ENCODE assay signal across 13 cellular contexts in the genomic region with DNA sequence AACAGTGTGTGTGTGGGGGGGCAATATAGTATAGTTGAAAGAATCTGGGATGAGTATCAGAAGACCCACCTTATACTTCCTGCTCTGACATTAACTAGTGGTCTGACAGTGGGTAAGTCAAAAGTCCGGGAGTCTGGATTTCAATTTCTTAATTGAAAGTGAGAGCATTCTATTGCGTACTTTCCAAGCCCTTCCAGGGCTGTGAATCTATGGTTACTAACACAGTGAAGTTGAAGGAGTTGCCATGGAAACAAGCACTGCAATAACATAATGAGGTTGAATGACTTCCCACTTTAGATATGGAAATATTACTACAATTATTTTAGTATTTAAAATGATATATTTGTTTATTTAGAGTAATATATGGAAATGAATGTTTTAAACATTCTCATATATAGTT.
A peak's percentile ranks its signal among the peaks of the same experiment; 100 is the strongest.
DNase-seq lines count a peak whose midpoint lies in the region; ATAC-seq and TF ChIP-seq lines count a peak whose summit lies in the region.
"Had no signal": no experiment of that assay in that cellular context is flagged by ENCODE, and none has a peak within 500 bp of the region (broad histone marks: within the 10 kb centered on the region; RNA-seq: fewer than 3 reads in every experiment).

No MANE protein-coding gene starts in this region.

- H3K36me3 Mint-ChIP-seq in activated naive CD8-positive, alpha-beta T cell treated with anti-CD3 and anti-CD28 coated beads, Interleukin-2, amount 50 U/mL, for 24 hours (ENCODE audit: low read depth), result no peaks in the 10 kb centered on the region
- H3K36me3 Mint-ChIP-seq: activated naive CD4-positive, alpha-beta T cell treated with anti-CD3 and anti-CD28 coated beads, Interleukin-2, amount 10 ng/mL, durations not matched to agents 7 days and 5 days had no signal

- intact Hi-C loops in sciatic nerve (cut with DNase I), result no loop called here

- H3K4me1 Mint-ChIP-seq in activated naive CD8-positive, alpha-beta T cell treated with anti-CD3 and anti-CD28 coated beads, Interleukin-2, amount 50 U/mL, for 24 hours, result no peaks in the 10 kb centered on the region
- H3K4me1 Mint-ChIP-seq: activated CD4-positive, alpha-beta memory T cell treated with anti-CD3 and anti-CD28 coated beads, Interleukin-2, amount 10 ng/mL, durations not matched to agents 7 days and 5 days; activated naive CD4-positive, alpha-beta T cell treated with anti-CD3 and anti-CD28 coated beads, Interleukin-2, amount 10 ng/mL, durations not matched to agents 7 days and 5 days had no signal

- peaks cover 0 to 16% (median 3%) of the 10 kb centered on the region in 4 donors for H3K4me1 ChIP-seq in tibial nerve

- TF ChIP-seq EP300 in tibial nerve (IDR thresholded peaks at IDR 0.05), result no peak

- H3K27me3 ChIP-seq in tibial nerve, result no peaks in the 10 kb centered on the region

- no peak for TF ChIP-seq POLR2A in tibial nerve (IDR thresholded peaks at IDR 0.05)

- ATAC-seq in sciatic nerve, result peak; percentile 17
- no peak for ATAC-seq in activated naive CD8-positive, alpha-beta T cell treated with anti-CD3 and anti-CD28 coated beads, Interleukin-2, amount 50 U/mL, for 24 hours
- ATAC-seq: mucosa of descending colon had no signal

- no peak overlapping the region for H3K27ac Mint-ChIP-seq in activated naive CD8-positive, alpha-beta T cell treated with anti-CD3 and anti-CD28 coated beads, Interleukin-2, amount 50 U/mL, for 24 hours
- H3K27ac Mint-ChIP-seq: activated CD4-positive, alpha-beta memory T cell treated with anti-CD3 and anti-CD28 coated beads, Interleukin-2, amount 10 ng/mL, durations not matched to agents 7 days and 5 days; activated naive CD4-positive, alpha-beta T cell treated with anti-CD3 and anti-CD28 coated beads, Interleukin-2, amount 10 ng/mL, durations not matched to agents 7 days and 5 days had no signal

- no peaks in the 10 kb centered on the region for H3K9me3 ChIP-seq in tibial nerve
- H3K9me3 ChIP-seq: mucosa of descending colon had no signal

- no peak overlapping the region for H3K4me3 Mint-ChIP-seq in activated naive CD8-positive, alpha-beta T cell treated with anti-CD3 and anti-CD28 coated beads, Interleukin-2, amount 50 U/mL, for 24 hours
- H3K4me3 Mint-ChIP-seq: activated CD4-positive, alpha-beta memory T cell treated with anti-CD3 and anti-CD28 coated beads, Interleukin-2, amount 10 ng/mL, durations not matched to agents 7 days and 5 days; activated naive CD4-positive, alpha-beta T cell treated with anti-CD3 and anti-CD28 coated beads, Interleukin-2, amount 10 ng/mL, durations not matched to agents 7 days and 5 days had no signal

- peaks cover 9% of the 10 kb centered on the region for H3K9me3 Mint-ChIP-seq in activated naive CD8-positive, alpha-beta T cell treated with anti-CD3 and anti-CD28 coated beads, Interleukin-2, amount 50 U/mL, for 24 hours
- H3K9me3 Mint-ChIP-seq: activated CD4-positive, alpha-beta memory T cell treated with anti-CD3 and anti-CD28 coated beads, Interleukin-2, amount 10 ng/mL, durations not matched to agents 7 days and 5 days; activated naive CD4-positive, alpha-beta T cell treated with anti-CD3 and anti-CD28 coated beads, Interleukin-2, amount 10 ng/mL, durations not matched to agents 7 days and 5 days had no signal

- no peak for TF ChIP-seq CTCF in fibroblast of mammary gland (conservative IDR thresholded peaks at IDR 0.05; ENCODE audit: control insufficient read depth, insufficient read depth, low read depth, low read length)
- TF ChIP-seq CTCF in tibial nerve (IDR thresholded peaks at IDR 0.05), result no peak

- no peaks in the 10 kb centered on the region for H3K36me3 ChIP-seq in tibial nerve

- WGBS in tibial nerve, 2 donors, result 65 to 69% methylated on average over 2 of the region's 2 CpGs

- H3K27ac ChIP-seq in tibial nerve, result no peak overlapping the region

- no peaks in the 10 kb centered on the region for H3K27me3 Mint-ChIP-seq in activated naive CD8-positive, alpha-beta T cell treated with anti-CD3 and anti-CD28 coated beads, Interleukin-2, amount 50 U/mL, for 24 hours
- H3K27me3 Mint-ChIP-seq: activated CD4-positive, alpha-beta memory T cell treated with anti-CD3 and anti-CD28 coated beads, Interleukin-2, amount 10 ng/mL, durations not matched to agents 7 days and 5 days; activated naive CD4-positive, alpha-beta T cell treated with anti-CD3 and anti-CD28 coated beads, Interleukin-2, amount 10 ng/mL, durations not matched to agents 7 days and 5 days had no signal

- DNase-seq in NOMO-1 (lab: John Stamatoyannopoulos, UW; ENCODE audit: unreplicated experiment in 2 of 2) (peak; percentile 0 to 69), NOMO-1 treated with dmso at 0.1 percent for 144 hours (lab: John Stamatoyannopoulos, UW; ENCODE audit: unreplicated experiment) (no peak), RKO (ENCODE audit: low spot score) (peak; percentile 20), fibroblast of mammary gland (ENCODE audit: low read depth) (peak; percentile 33), sciatic nerve (ENCODE audit: low spot score) (no peak), tibial nerve (ENCODE audit: low spot score in 2 of 2) (no peak), NCI-H1436 (lab: John Stamatoyannopoulos, UW) (no peak)
- DNase-seq in activated naive CD8-positive, alpha-beta T cell treated with anti-CD3 and anti-CD28 coated beads, Interleukin-2, amount 50 U/mL, for 24 hours, result no peak
- DNase-seq: activated CD4-positive, alpha-beta memory T cell treated with anti-CD3 and anti-CD28 coated beads, Interleukin-2, amount 10 ng/mL, durations not matched to agents 7 days and 5 days; activated naive CD4-positive, alpha-beta T cell treated with anti-CD3 and anti-CD28 coated beads, Interleukin-2, amount 10 ng/mL, durations not matched to agents 7 days and 5 days; effector memory CD4-positive, alpha-beta T cell; mucosa of descending colon; NCI-H510A had no signal

- H3K4me3 ChIP-seq in fibroblast of mammary gland (ENCODE audit: control insufficient read depth, low read depth, low read length) (no peak overlapping the region), tibial nerve (no peak overlapping the region)
- H3K4me3 ChIP-seq: mucosa of descending colon had no signal

Comparison
In these comparisons a context has a peak if more than half of its experiments do, and no peak if none do; other contexts are left out.
1. DNase-seq: peak in NOMO-1 (2 of 2), RKO (single experiment) and fibroblast of mammary gland (single experiment); none in NOMO-1 treated with dmso at 0.1 percent for 144 hours (single experiment), sciatic nerve (single experiment), activated naive CD8-positive, alpha-beta T cell treated with anti-CD3 and anti-CD28 coated beads, Interleukin-2, amount 50 U/mL, for 24 hours (single experiment), tibial nerve (0 of 2) and NCI-H1436 (single experiment).